In the genomic region with DNA sequence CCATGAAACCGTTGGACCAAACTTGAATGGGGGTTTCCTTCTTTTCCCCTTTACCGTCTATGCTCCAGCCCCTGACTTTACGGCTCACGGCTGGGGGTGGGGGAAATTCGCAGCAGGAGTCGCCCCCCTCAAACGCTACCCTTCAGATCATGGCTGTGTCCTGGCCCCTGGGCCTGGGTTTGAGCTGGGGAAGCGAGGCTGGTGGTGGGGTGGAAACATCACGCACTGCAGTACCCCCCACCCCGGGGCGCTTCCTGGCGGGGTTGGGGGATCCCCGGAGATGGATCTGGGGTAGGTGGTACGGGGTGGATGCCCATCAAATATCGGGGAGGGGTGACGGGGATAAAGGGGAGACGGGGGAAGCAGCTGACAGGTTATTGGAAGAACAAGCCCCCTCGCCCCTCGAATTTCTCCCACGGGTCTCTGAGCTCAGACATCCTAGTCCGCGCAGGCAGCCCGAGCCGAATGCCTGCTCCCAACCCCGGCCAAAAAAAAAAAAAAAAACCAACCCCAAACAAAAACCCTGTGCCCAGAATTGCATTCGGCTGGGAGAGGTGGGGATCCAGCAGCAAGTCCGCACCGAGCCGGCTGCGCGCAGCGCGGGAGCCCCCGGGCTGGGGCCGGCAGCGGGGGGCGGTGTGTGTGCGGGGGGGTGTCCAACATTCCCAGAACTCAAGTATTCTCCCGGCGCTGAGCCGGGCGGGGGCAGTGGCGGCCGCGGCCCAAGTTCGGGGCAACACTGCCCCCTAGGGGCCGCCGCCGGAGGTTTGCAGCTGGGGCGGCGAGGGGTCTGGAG, we compare ENCODE assay signal across 1 cellular context.
TF ChIP-seq lines count a peak whose summit lies in the region.

No MANE protein-coding gene starts in this region.

TF ChIP-seq in HepG2, 621 proteins besides CTCF, POLR2A, EP300 and RAD21 (continued from another document and continues in another):
- TF ChIP-seq BORCS8-MEF2B (CRISPR knock-in tag; IDR thresholded peaks at IDR 0.05) (no peak), ZFP41 (CRISPR knock-in tag; IDR thresholded peaks at IDR 0.05; ENCODE audit: borderline replicate concordance) (no peak), SRSF4 (IDR thresholded peaks at IDR 0.05; ENCODE audit: low read depth, low read length, poor library complexity, severe bottlenecking) (no peak), ZSCAN12 (CRISPR knock-in tag; IDR thresholded peaks at IDR 0.05) (no peak), PLRG1 (conservative IDR thresholded peaks at IDR 0.05) (no peak), IKZF1 (IDR thresholded peaks at IDR 0.05) (no peak), ZMYM3 (CRISPR knock-in tag; IDR thresholded peaks at IDR 0.05) (no peak), MEF2D (CRISPR knock-in tag; IDR thresholded peaks at IDR 0.05) (no peak), TBX2 (CRISPR knock-in tag; IDR thresholded peaks at IDR 0.05; ENCODE audit: borderline replicate concordance) (peak; percentile 17; the same call in 1 of the 2 replicates), KLF16 (CRISPR knock-in tag; IDR thresholded peaks at IDR 0.05) (0 out of 4 replicates have a peak, but pooled peaks of 1 of the 2 experiments have one; percentile 55), KDM3A (CRISPR knock-in tag; IDR thresholded peaks at IDR 0.05; ENCODE audit: low read depth) (peak; percentile 90; the same call in 1 of the 2 replicates), KLF6 (CRISPR knock-in tag; IDR thresholded peaks at IDR 0.05) (0 out of 2 replicates have a peak, but pooled peaks have one; percentile 55), ZNF616 (CRISPR knock-in tag; IDR thresholded peaks at IDR 0.05; ENCODE audit: low read depth) (no peak), ARID2 (CRISPR knock-in tag; IDR thresholded peaks at IDR 0.05; ENCODE audit: borderline replicate concordance) (no peak), RFX1 (IDR thresholded peaks at IDR 0.05) (no peak), KDM2A (CRISPR knock-in tag; IDR thresholded peaks at IDR 0.05; ENCODE audit: borderline replicate concordance, low read depth) (peak; percentile 66; the same call in 1 of the 2 replicates), ONECUT2 (CRISPR knock-in tag; IDR thresholded peaks at IDR 0.05) (no peak), EEA1 (CRISPR knock-in tag; IDR thresholded peaks at IDR 0.05; ENCODE audit: borderline replicate concordance) (no peak), AGO1 (IDR thresholded peaks at IDR 0.05; ENCODE audit: low read depth, low read length, poor library complexity, severe bottlenecking) (peak; percentile 15), PHF21A (CRISPR knock-in tag; IDR thresholded peaks at IDR 0.05) (peak; percentile 66; the same call in 1 of the 2 replicates), ZMYM2 (CRISPR knock-in tag; IDR thresholded peaks at IDR 0.05) (no peak), CCDC6 (CRISPR knock-in tag; IDR thresholded peaks at IDR 0.05) (peak; percentile 42; the same call in 1 of the 2 replicates), ZFAT (CRISPR knock-in tag; conservative IDR thresholded peaks at IDR 0.05) (no peak), SCMH1 (CRISPR knock-in tag; IDR thresholded peaks at IDR 0.05; ENCODE audit: borderline replicate concordance) (no peak), MXD4 (CRISPR knock-in tag; IDR thresholded peaks at IDR 0.05) (no peak), PAX8 (CRISPR knock-in tag; IDR thresholded peaks at IDR 0.05; ENCODE audit: borderline replicate concordance) (no peak), MIER3 (CRISPR knock-in tag; IDR thresholded peaks at IDR 0.05; ENCODE audit: borderline replicate concordance) (0 out of 2 replicates have a peak, but pooled peaks have one; percentile 50), SP4 (CRISPR knock-in tag; IDR thresholded peaks at IDR 0.05) (no peak), HNRNPH1 (optimal IDR thresholded peaks at IDR 0.05; ENCODE audit: low read depth, low read length) (no peak), MXI1 (IDR thresholded peaks at IDR 0.05; ENCODE audit: borderline replicate concordance, low read depth, low read length) (no peak), SAP130 (CRISPR knock-in tag; IDR thresholded peaks at IDR 0.05; ENCODE audit: low read depth) (peak; percentile 27; the same call in 1 of the 2 replicates), GATAD2A (CRISPR knock-in tag; IDR thresholded peaks at IDR 0.05) (peak; percentile 38; the same call in 1 of the 2 replicates), THAP11 (CRISPR knock-in tag; IDR thresholded peaks at IDR 0.05) (peak; percentile 54)
- TF ChIP-seq, protein P1, sequence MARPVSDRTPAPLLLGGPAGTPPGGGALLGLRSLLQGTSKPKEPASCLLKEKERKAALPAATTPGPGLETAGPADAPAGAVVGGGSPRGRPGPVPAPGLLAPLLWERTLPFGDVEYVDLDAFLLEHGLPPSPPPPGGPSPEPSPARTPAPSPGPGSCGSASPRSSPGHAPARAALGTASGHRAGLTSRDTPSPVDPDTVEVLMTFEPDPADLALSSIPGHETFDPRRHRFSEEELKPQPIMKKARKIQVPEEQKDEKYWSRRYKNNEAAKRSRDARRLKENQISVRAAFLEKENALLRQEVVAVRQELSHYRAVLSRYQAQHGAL (CRISPR knock-in tag; IDR thresholded peaks at IDR 0.05; ENCODE audit: not compliant biosample characterization): no peak
- TF ChIP-seq, protein P2, sequence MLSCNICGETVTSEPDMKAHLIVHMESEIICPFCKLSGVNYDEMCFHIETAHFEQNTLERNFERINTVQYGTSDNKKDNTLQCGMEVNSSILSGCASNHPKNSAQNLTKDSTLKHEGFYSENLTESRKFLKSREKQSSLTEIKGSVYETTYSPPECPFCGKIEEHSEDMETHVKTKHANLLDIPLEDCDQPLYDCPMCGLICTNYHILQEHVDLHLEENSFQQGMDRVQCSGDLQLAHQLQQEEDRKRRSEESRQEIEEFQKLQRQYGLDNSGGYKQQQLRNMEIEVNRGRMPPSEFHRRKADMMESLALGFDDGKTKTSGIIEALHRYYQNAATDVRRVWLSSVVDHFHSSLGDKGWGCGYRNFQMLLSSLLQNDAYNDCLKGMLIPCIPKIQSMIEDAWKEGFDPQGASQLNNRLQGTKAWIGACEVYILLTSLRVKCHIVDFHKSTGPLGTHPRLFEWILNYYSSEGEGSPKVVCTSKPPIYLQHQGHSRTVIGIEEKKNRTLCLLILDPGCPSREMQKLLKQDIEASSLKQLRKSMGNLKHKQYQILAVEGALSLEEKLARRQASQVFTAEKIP (CRISPR knock-in tag; IDR thresholded peaks at IDR 0.05; ENCODE audit: borderline replicate concordance): no peak
- TF ChIP-seq, protein P3, sequence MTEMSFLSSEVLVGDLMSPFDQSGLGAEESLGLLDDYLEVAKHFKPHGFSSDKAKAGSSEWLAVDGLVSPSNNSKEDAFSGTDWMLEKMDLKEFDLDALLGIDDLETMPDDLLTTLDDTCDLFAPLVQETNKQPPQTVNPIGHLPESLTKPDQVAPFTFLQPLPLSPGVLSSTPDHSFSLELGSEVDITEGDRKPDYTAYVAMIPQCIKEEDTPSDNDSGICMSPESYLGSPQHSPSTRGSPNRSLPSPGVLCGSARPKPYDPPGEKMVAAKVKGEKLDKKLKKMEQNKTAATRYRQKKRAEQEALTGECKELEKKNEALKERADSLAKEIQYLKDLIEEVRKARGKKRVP (CRISPR knock-in tag; IDR thresholded peaks at IDR 0.05): no peak
- TF ChIP-seq, protein P4, sequence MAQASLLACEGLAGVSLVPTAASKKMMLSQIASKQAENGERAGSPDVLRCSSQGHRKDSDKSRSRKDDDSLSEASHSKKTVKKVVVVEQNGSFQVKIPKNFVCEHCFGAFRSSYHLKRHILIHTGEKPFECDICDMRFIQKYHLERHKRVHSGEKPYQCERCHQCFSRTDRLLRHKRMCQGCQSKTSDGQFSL (CRISPR knock-in tag; IDR thresholded peaks at IDR 0.05): peak; percentile 61; the same call in 1 of the 2 replicates
- TF ChIP-seq, protein P5, sequence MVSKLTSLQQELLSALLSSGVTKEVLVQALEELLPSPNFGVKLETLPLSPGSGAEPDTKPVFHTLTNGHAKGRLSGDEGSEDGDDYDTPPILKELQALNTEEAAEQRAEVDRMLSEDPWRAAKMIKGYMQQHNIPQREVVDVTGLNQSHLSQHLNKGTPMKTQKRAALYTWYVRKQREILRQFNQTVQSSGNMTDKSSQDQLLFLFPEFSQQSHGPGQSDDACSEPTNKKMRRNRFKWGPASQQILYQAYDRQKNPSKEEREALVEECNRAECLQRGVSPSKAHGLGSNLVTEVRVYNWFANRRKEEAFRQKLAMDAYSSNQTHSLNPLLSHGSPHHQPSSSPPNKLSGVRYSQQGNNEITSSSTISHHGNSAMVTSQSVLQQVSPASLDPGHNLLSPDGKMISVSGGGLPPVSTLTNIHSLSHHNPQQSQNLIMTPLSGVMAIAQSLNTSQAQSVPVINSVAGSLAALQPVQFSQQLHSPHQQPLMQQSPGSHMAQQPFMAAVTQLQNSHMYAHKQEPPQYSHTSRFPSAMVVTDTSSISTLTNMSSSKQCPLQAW (CRISPR knock-in tag; IDR thresholded peaks at IDR 0.05): no peak
- TF ChIP-seq, protein P6, sequence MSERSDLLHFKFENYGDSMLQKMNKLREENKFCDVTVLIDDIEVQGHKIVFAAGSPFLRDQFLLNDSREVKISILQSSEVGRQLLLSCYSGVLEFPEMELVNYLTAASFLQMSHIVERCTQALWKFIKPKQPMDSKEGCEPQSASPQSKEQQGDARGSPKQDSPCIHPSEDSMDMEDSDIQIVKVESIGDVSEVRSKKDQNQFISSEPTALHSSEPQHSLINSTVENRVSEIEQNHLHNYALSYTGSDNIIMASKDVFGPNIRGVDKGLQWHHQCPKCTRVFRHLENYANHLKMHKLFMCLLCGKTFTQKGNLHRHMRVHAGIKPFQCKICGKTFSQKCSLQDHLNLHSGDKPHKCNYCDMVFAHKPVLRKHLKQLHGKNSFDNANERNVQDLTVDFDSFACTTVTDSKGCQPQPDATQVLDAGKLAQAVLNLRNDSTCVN (CRISPR knock-in tag; IDR thresholded peaks at IDR 0.05; ENCODE audit: borderline replicate concordance): no peak
- TF ChIP-seq, protein P7, sequence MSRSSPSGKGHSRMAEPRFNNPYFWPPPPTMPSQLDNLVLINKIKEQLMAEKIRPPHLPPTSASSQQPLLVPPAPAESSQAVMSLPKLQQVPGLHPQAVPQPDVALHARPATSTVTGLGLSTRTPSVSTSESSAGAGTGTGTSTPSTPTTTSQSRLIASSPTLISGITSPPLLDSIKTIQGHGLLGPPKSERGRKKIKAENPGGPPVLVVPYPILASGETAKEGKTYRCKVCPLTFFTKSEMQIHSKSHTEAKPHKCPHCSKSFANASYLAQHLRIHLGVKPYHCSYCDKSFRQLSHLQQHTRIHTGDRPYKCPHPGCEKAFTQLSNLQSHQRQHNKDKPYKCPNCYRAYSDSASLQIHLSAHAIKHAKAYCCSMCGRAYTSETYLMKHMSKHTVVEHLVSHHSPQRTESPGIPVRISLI (CRISPR knock-in tag; IDR thresholded peaks at IDR 0.05; ENCODE audit: borderline replicate concordance): peak; percentile 83
- TF ChIP-seq, protein P8, sequence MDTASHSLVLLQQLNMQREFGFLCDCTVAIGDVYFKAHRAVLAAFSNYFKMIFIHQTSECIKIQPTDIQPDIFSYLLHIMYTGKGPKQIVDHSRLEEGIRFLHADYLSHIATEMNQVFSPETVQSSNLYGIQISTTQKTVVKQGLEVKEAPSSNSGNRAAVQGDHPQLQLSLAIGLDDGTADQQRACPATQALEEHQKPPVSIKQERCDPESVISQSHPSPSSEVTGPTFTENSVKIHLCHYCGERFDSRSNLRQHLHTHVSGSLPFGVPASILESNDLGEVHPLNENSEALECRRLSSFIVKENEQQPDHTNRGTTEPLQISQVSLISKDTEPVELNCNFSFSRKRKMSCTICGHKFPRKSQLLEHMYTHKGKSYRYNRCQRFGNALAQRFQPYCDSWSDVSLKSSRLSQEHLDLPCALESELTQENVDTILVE (CRISPR knock-in tag; IDR thresholded peaks at IDR 0.05): no peak
- TF ChIP-seq, protein P9, sequence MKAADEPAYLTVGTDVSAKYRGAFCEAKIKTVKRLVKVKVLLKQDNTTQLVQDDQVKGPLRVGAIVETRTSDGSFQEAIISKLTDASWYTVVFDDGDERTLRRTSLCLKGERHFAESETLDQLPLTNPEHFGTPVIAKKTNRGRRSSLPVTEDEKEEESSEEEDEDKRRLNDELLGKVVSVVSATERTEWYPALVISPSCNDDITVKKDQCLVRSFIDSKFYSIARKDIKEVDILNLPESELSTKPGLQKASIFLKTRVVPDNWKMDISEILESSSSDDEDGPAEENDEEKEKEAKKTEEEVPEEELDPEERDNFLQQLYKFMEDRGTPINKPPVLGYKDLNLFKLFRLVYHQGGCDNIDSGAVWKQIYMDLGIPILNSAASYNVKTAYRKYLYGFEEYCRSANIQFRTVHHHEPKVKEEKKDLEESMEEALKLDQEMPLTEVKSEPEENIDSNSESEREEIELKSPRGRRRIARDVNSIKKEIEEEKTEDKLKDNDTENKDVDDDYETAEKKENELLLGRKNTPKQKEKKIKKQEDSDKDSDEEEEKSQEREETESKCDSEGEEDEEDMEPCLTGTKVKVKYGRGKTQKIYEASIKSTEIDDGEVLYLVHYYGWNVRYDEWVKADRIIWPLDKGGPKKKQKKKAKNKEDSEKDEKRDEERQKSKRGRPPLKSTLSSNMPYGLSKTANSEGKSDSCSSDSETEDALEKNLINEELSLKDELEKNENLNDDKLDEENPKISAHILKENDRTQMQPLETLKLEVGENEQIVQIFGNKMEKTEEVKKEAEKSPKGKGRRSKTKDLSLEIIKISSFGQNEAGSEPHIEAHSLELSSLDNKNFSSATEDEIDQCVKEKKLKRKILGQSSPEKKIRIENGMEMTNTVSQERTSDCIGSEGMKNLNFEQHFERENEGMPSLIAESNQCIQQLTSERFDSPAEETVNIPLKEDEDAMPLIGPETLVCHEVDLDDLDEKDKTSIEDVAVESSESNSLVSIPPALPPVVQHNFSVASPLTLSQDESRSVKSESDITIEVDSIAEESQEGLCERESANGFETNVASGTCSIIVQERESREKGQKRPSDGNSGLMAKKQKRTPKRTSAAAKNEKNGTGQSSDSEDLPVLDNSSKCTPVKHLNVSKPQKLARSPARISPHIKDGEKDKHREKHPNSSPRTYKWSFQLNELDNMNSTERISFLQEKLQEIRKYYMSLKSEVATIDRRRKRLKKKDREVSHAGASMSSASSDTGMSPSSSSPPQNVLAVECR (CRISPR knock-in tag; IDR thresholded peaks at IDR 0.05; ENCODE audit: borderline replicate concordance): 0 out of 2 replicates have a peak, but pooled peaks have one; percentile 51
- TF ChIP-seq, protein P10, sequence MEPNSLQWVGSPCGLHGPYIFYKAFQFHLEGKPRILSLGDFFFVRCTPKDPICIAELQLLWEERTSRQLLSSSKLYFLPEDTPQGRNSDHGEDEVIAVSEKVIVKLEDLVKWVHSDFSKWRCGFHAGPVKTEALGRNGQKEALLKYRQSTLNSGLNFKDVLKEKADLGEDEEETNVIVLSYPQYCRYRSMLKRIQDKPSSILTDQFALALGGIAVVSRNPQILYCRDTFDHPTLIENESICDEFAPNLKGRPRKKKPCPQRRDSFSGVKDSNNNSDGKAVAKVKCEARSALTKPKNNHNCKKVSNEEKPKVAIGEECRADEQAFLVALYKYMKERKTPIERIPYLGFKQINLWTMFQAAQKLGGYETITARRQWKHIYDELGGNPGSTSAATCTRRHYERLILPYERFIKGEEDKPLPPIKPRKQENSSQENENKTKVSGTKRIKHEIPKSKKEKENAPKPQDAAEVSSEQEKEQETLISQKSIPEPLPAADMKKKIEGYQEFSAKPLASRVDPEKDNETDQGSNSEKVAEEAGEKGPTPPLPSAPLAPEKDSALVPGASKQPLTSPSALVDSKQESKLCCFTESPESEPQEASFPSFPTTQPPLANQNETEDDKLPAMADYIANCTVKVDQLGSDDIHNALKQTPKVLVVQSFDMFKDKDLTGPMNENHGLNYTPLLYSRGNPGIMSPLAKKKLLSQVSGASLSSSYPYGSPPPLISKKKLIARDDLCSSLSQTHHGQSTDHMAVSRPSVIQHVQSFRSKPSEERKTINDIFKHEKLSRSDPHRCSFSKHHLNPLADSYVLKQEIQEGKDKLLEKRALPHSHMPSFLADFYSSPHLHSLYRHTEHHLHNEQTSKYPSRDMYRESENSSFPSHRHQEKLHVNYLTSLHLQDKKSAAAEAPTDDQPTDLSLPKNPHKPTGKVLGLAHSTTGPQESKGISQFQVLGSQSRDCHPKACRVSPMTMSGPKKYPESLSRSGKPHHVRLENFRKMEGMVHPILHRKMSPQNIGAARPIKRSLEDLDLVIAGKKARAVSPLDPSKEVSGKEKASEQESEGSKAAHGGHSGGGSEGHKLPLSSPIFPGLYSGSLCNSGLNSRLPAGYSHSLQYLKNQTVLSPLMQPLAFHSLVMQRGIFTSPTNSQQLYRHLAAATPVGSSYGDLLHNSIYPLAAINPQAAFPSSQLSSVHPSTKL (CRISPR knock-in tag; IDR thresholded peaks at IDR 0.05): peak; percentile 59
